ENCODE assay signal across 8 cellular contexts in genomic region chr20:58890454-58891075, GRCh38. TPM values are rescaled to one million over a fixed set of nuclear protein-coding genes. Genes with fewer than 3 reads are reported as not detected.
DNase-seq lines count a peak whose midpoint lies in the region; ATAC-seq and TF ChIP-seq lines count a peak whose summit lies in the region.

No MANE protein-coding gene starts in this region.

- H3K36me3 Mint-ChIP-seq in endodermal cell (ENCODE audit: low read depth): no peaks in the 10 kb centered on the region
- H3K36me3 Mint-ChIP-seq in mesothelial cell of epicardium: peaks cover 2% of the 10 kb centered on the region

- H3K27ac Mint-ChIP-seq in endodermal cell (peak overlapping the region; percentile 94), mesothelial cell of epicardium (peak overlapping the region; percentile 97)

- H3K27ac ChIP-seq in endodermal cell (ENCODE audit: low read depth, low read length): peak overlapping the region; percentile 62

- WGBS in endodermal cell (ENCODE audit: insufficient coverage in 1 of 2, insufficient read length in 1 of 2), 2 experiments: 2 to 19% methylated on average over 14 to 48 of the region's 69 CpGs

- H3K9me3 ChIP-seq in endodermal cell (ENCODE audit: control insufficient read depth, low read length): no peaks in the 10 kb centered on the region

- H3K4me3 ChIP-seq in endodermal cell (ENCODE audit: low read length): peak overlapping the region; percentile 86

- TF ChIP-seq CTCF in endodermal cell (conservative IDR thresholded peaks at IDR 0.05) (no peak), mesothelial cell of epicardium (IDR thresholded peaks at IDR 0.05; ENCODE audit: unreplicated experiment) (no peak)

- ATAC-seq in GM18498 (IDR thresholded peaks at IDR 0.05; ENCODE audit: unreplicated experiment) (peak; percentile 30), HG03354 (IDR thresholded peaks at IDR 0.05; ENCODE audit: poor library complexity, severe bottlenecking, unreplicated experiment) (peak; percentile 29), GM18861 (IDR thresholded peaks at IDR 0.05; ENCODE audit: unreplicated experiment) (no peak)

- H3K9ac ChIP-seq in endodermal cell (ENCODE audit: extremely low read depth, low read length, poor library complexity, severe bottlenecking): peak overlapping the region; percentile 69

- H3K27me3 ChIP-seq in endodermal cell (ENCODE audit: control insufficient read depth, insufficient read depth, low read length, poor library complexity, severe bottlenecking): no peaks in the 10 kb centered on the region

- DNase-seq in NOMO-1 (lab: John Stamatoyannopoulos, UW; ENCODE audit: unreplicated experiment in 2 of 2) (peak; percentile 47 to 75), endodermal cell (peak; percentile 89), mesothelial cell of epicardium (ENCODE audit: low spot score in 2 of 2, unreplicated experiment in 2 of 2) (peak in 1 of 2 experiments; percentile 88)
- peak; percentile 83 for DNase-seq in activated CD8-positive, alpha-beta memory T cell treated with anti-CD3 and anti-CD28 coated beads, Interleukin-2, amount 50 U/mL, for 4 hours
- DNase-seq in stimulated activated CD8-positive, alpha-beta memory T cell treated with anti-CD3 and anti-CD28 coated beads, Interleukin-15, amount 100 ng/mL, for 1 hour (ENCODE audit: low read depth): peak; percentile 44

- H3K4me3 Mint-ChIP-seq in endodermal cell: peak overlapping the region; percentile 90
- peak overlapping the region; percentile 81 for H3K4me3 Mint-ChIP-seq in mesothelial cell of epicardium

- peaks cover 5% of the 10 kb centered on the region for H3K36me3 ChIP-seq in endodermal cell (ENCODE audit: control insufficient read depth, insufficient read depth, low read length)

- H3K27me3 Mint-ChIP-seq in endodermal cell (ENCODE audit: insufficient read depth) (peaks cover 1% of the 10 kb centered on the region), mesothelial cell of epicardium (ENCODE audit: low read depth) (no peaks in the 10 kb centered on the region)

- H3K4me1 ChIP-seq in endodermal cell (ENCODE audit: control insufficient read depth, insufficient read depth, low read length): peaks cover 14% of the 10 kb centered on the region

- H3K4me1 Mint-ChIP-seq in endodermal cell (peaks cover 26% of the 10 kb centered on the region), mesothelial cell of epicardium (peaks cover 38% of the 10 kb centered on the region)

- no peaks in the 10 kb centered on the region for H3K9me3 Mint-ChIP-seq in endodermal cell
- H3K9me3 Mint-ChIP-seq in mesothelial cell of epicardium: no peaks in the 10 kb centered on the region

RNA-seq across cellular contexts. Expression of gene GNAS, which starts 38.0 kb away (rescaled TPM):
- total RNA-seq in endodermal cell (1,000 to 10,000 TPM; 1,246 to 1,267 TPM), mesothelial cell of epicardium (1,218 to 1,240 TPM (median 1,226 TPM) in 3 replicates)
- polyA plus RNA-seq in endodermal cell (2013, experiment 1 of 2): 1,275 TPM
- 1,251 TPM for polyA plus RNA-seq in endodermal cell (2013, experiment 2 of 2)

RNA-seq across cellular contexts. Expression of gene GNAS-AS1, which starts 39.9 kb away (rescaled TPM):
- 1 to 10 TPM; 9.3 to 9.7 TPM for total RNA-seq in endodermal cell
- polyA plus RNA-seq in endodermal cell (2013, experiment 1 of 2): 3.9 TPM
- 2.5 TPM for polyA plus RNA-seq in endodermal cell (2013, experiment 2 of 2)
- 5.8 to 6.3 TPM (median 5.9 TPM) in 3 replicates for total RNA-seq in mesothelial cell of epicardium
